10 cellular contexts compared by ENCODE assay signal in genomic region chr21:17257784-17258183, GRCh38.
DNase-seq lines count a peak whose midpoint lies in the region; ATAC-seq and TF ChIP-seq lines count a peak whose summit lies in the region.
"Had no signal": no experiment of that assay in that cellular context is flagged by ENCODE, and none has a peak within 500 bp of the region (broad histone marks: within the 10 kb centered on the region; RNA-seq: fewer than 3 reads in every experiment).

No MANE protein-coding gene starts in this region.

- POLR2A ChIA-PET in RWPE1 (lab: Yijun Ruan, JAX; ENCODE audit: low non-redundant PET) = no interaction called here

- no peaks in the 10 kb centered on the region for H4K20me1 ChIP-seq in mammary epithelial cell (ENCODE audit: insufficient read depth, low read length)

- no peak for ATAC-seq in HG03025 (IDR thresholded peaks at IDR 0.05; ENCODE audit: low FRiP score, unreplicated experiment)

- CTCF ChIA-PET in mammary epithelial cell (lab: Charles Lee; ENCODE audit: low non-redundant PET) (no interaction called here), RWPE1 (lab: Yijun Ruan, JAX) (no interaction called here)

- TF ChIP-seq CTCF in mammary epithelial cell (conservative IDR thresholded peaks at IDR 0.05 in 1 of 2, IDR thresholded peaks at IDR 0.05 in 1 of 2; ENCODE audit: extremely low read depth in 1 of 2, insufficient read depth in 1 of 2, low read depth in 1 of 2, low read length in 2 of 2) (no peak), foreskin fibroblast (IDR thresholded peaks at IDR 0.05; ENCODE audit: low read depth, low read length) (no peak), RWPE1 (conservative IDR thresholded peaks at IDR 0.05; ENCODE audit: low read depth) (no peak)

- H3K27me3 ChIP-seq in MG63 (no peaks in the 10 kb centered on the region), mammary epithelial cell (ENCODE audit: insufficient read depth, low read length) (no peaks in the 10 kb centered on the region)

- H3K36me3 ChIP-seq in MG63 (no peaks in the 10 kb centered on the region), mammary epithelial cell (ENCODE audit: insufficient read depth, low read length) (no peaks in the 10 kb centered on the region)

- no peaks in the 10 kb centered on the region for H3K79me2 ChIP-seq in mammary epithelial cell (ENCODE audit: insufficient read depth, low read length)

- no peak overlapping the region for H3K9ac ChIP-seq in mammary epithelial cell (ENCODE audit: insufficient read depth, low read length)

- H3K27ac ChIP-seq in mammary epithelial cell (ENCODE audit: insufficient read depth, low read depth, low read length) = no peak overlapping the region
- no peak overlapping the region for H3K27ac ChIP-seq in RWPE1

- no peaks in the 10 kb centered on the region for H3K4me1 ChIP-seq in mammary epithelial cell (ENCODE audit: insufficient read depth, low read length)

- intact Hi-C loops in mammary epithelial cell (cut with micrococcal nuclease) = no loop called here

- no peak overlapping the region for H2AFZ ChIP-seq in mammary epithelial cell (ENCODE audit: low read depth, low read length)

- DNase-seq in MG63 (peak; percentile 0), mammary epithelial cell (peak; percentile 16), foreskin fibroblast (peak; percentile 5 to 38), stromal cell of bone marrow (ENCODE audit: low read depth) (peak; percentile 6), NCI-H1048 (lab: John Stamatoyannopoulos, UW) (no peak), RWPE1 (ENCODE audit: low spot score) (no peak)
- DNase-seq: C1 segment of cervical spinal cord, NCI-H1694 treated with DMSO at 0.1 percent for 48 hours, NCI-H748 treated with DMSO at 0.1 percent for 48 hours had no signal

- H3K4me3 ChIP-seq in MG63 (no peak overlapping the region), mammary epithelial cell (replicated peaks in 1 of 3; ENCODE audit: insufficient read depth in 1 of 3, low read depth in 2 of 3, low read length in 3 of 3) (no peak overlapping the region), foreskin fibroblast (ENCODE audit: low read depth in 1 of 2, low read length in 2 of 2) (no peak overlapping the region)

- WGBS in mammary epithelial cell (ENCODE audit: low coverage, missing lambda C conversion rate) = 74% methylated on average over 1 of the region's 1 CpG

- H3K9me3 ChIP-seq in MG63 (no peaks in the 10 kb centered on the region), mammary epithelial cell (replicated peaks; ENCODE audit: insufficient read depth, low read length) (peaks cover 5% of the 10 kb centered on the region)

- BruUV-seq in mammary epithelial cell (replicated peaks; lab: Mats Ljungman, UMichigan) = no TSS peak

- H3K4me2 ChIP-seq in mammary epithelial cell (ENCODE audit: insufficient read depth, low read depth, low read length) = no peak overlapping the region

- dilution Hi-C loops in mammary epithelial cell (cut with HindIII; ENCODE audit: low sequenced_read_pairs) = no loop called here

- in situ Hi-C loops in mammary epithelial cell (cut with MboI; ENCODE audit: low sequenced_read_pairs in 2 of 2) = no loop called here

Comparison
In these comparisons a context has a peak if more than half of its experiments do, and no peak if none do; other contexts are left out.
1. DNase-seq: peak in MG63 (single experiment), mammary epithelial cell (single experiment), foreskin fibroblast (2 of 2) and stromal cell of bone marrow (single experiment); none in NCI-H1048 (single experiment) and RWPE1 (single experiment).